Comparison of ENCODE assay signal across 25 cellular contexts in genomic region chr10:58948303-58948702, GRCh38.
DNase-seq lines count a peak whose midpoint lies in the region; TF ChIP-seq lines count a peak whose summit lies in the region.
"Had no signal": no experiment of that assay in that cellular context is flagged by ENCODE, and none has a peak within 500 bp of the region (broad histone marks: within the 10 kb centered on the region; RNA-seq: fewer than 3 reads in every experiment).

No MANE protein-coding gene starts in this region.

- peak overlapping the region; percentile 54 for H3K27ac ChIP-seq in angular gyrus (ENCODE audit: low read depth, low read length)
- H3K27ac ChIP-seq in cingulate gyrus (ENCODE audit: low read depth, low read length): peak overlapping the region; percentile 6
- no peak overlapping the region for H3K27ac ChIP-seq in esophagus muscularis mucosa (replicated peaks in 1 of 4)
- H3K27ac ChIP-seq: 22Rv1, A549, BLaER1 had no signal

- no peaks in the 10 kb centered on the region for H3K27me3 ChIP-seq in esophagus muscularis mucosa
- H3K27me3 ChIP-seq: BE2C, BLaER1 had no signal

- no peaks in the 10 kb centered on the region for H3K36me3 ChIP-seq in esophagus muscularis mucosa
- H3K36me3 ChIP-seq: BE2C, BLaER1 had no signal

- no peak overlapping the region for H3K4me3 ChIP-seq in esophagus muscularis mucosa
- H3K4me3 ChIP-seq: A549, BLaER1, GM12878 had no signal

- no peak for TF ChIP-seq CTCF in esophagus muscularis mucosa (IDR thresholded peaks at IDR 0.05)

- 83% methylated on average over 4 of the region's 4 CpGs for WGBS in esophagus muscularis mucosa

- intact Hi-C loops in esophagus muscularis mucosa (cut with DNase I): no loop called here

- peaks cover 0 to 36% (median 25%) of the 10 kb centered on the region in 4 donors for H3K4me1 ChIP-seq in esophagus muscularis mucosa

- no peak for TF ChIP-seq POLR2A in esophagus muscularis mucosa (IDR thresholded peaks at IDR 0.05; ENCODE audit: low read depth)

- peak; percentile 21 for DNase-seq in esophagus muscularis mucosa (ENCODE audit: extremely low spot score)
- DNase-seq in superior temporal gyrus (ENCODE audit: extremely low spot score): peak; percentile 64
- DNase-seq in H4 (ENCODE audit: low spot score): no peak
- no peak for DNase-seq in NCI-H1417 treated with DMSO at 0.1 percent for 48 hours (lab: John Stamatoyannopoulos, UW)
- DNase-seq in hippocampal formation (lab: John Stamatoyannopoulos, UW): no peak
- DNase-seq: AML-193; BE2C; C1 segment of cervical spinal cord; CD4-positive, alpha-beta memory T cell; CD4-positive, CD25-positive, alpha-beta regulatory T cell; CD8-positive, alpha-beta memory T cell; COR-L47; DMS 273 treated with DMSO at 0.1 percent for 48 hours; DMS153; DMS53; DMS79; DND-41; EL; GDM1 had no signal

- H3K9me3 ChIP-seq in esophagus muscularis mucosa: peaks cover 0 to 4% (median 0%) of the 10 kb centered on the region in 4 donors
- H3K9me3 ChIP-seq: A549, BE2C, BLaER1 had no signal

- TF ChIP-seq EP300 in esophagus muscularis mucosa (IDR thresholded peaks at IDR 0.05): no peak

Comparison
In these comparisons a context has a peak if more than half of its experiments do, and no peak if none do; other contexts are left out.
1. H3K27ac ChIP-seq: peak in angular gyrus (single experiment) and cingulate gyrus (single experiment); none in esophagus muscularis mucosa (0 of 4).
2. DNase-seq: peak in esophagus muscularis mucosa (single experiment) and superior temporal gyrus (single experiment); none in H4 (single experiment), NCI-H1417 treated with DMSO at 0.1 percent for 48 hours (single experiment) and hippocampal formation (0 of 2).